Comparison of ENCODE assay signal across 1 cellular context in genomic region chr1:109918077-109918606, GRCh38.
TF ChIP-seq lines count a peak whose summit lies in the region.

No MANE protein-coding gene starts in this region.

TF ChIP-seq in K562, 482 proteins besides CTCF, POLR2A, EP300 and RAD21 (continued from another document and continues in another):
- TF ChIP-seq CUX1 (CRISPR knock-in tag; IDR thresholded peaks at IDR 0.05) (0 out of 2 replicates have a peak, but pooled peaks have one; percentile 64), ZBTB40 (IDR thresholded peaks at IDR 0.05) (peak; percentile 53), ZBTB40 (CRISPR knock-in tag; IDR thresholded peaks at IDR 0.05) (no peak), ZNF764 (CRISPR knock-in tag; IDR thresholded peaks at IDR 0.05; ENCODE audit: low read depth) (no peak), ETS2 (tag; IDR thresholded peaks at IDR 0.05; ENCODE audit: borderline replicate concordance, poor library complexity, severe bottlenecking) (no peak), KAT8 (IDR thresholded peaks at IDR 0.05; ENCODE audit: low read depth) (no peak), ZSCAN29 (IDR thresholded peaks at IDR 0.05) (no peak), RFX1 (IDR thresholded peaks at IDR 0.05) (no peak; the same call in 1 of the 2 replicates), FOXO4 (CRISPR knock-in tag; IDR thresholded peaks at IDR 0.05) (no peak), DMBX1 (CRISPR knock-in tag; IDR thresholded peaks at IDR 0.05; ENCODE audit: borderline replicate concordance) (peak; percentile 80), ZC3H4 (CRISPR knock-in tag; IDR thresholded peaks at IDR 0.05; ENCODE audit: borderline replicate concordance) (no peak), HNRNPLL (IDR thresholded peaks at IDR 0.05; ENCODE audit: low read depth, low read length, poor library complexity, severe bottlenecking) (no peak), JUNB (CRISPR knock-in tag; conservative IDR thresholded peaks at IDR 0.05) (no peak), CBFB (CRISPR knock-in tag; IDR thresholded peaks at IDR 0.05) (no peak), RFX7 (CRISPR knock-in tag; IDR thresholded peaks at IDR 0.05) (no peak), RBM14 (IDR thresholded peaks at IDR 0.05; ENCODE audit: borderline replicate concordance, insufficient read depth, low read depth, low read length) (no peak), HEY1 (CRISPR knock-in tag; IDR thresholded peaks at IDR 0.05; ENCODE audit: borderline replicate concordance) (no peak), ZNF586 (CRISPR knock-in tag; conservative IDR thresholded peaks at IDR 0.05) (no peak), ARID4B (CRISPR knock-in tag; IDR thresholded peaks at IDR 0.05) (no peak), ZNF445 (CRISPR knock-in tag; IDR thresholded peaks at IDR 0.05; ENCODE audit: low read depth) (no peak), NCOA4 (IDR thresholded peaks at IDR 0.05; ENCODE audit: partially characterized antibody) (no peak), BCLAF1 (IDR thresholded peaks at IDR 0.05; ENCODE audit: borderline replicate concordance in 1 of 2, control insufficient read depth in 1 of 2, low read depth in 2 of 2, low read length in 1 of 2) (0 out of 4 replicates have a peak, but pooled peaks of 1 of the 2 experiments have one; percentile 27), ZNF121 (CRISPR knock-in tag; conservative IDR thresholded peaks at IDR 0.05) (no peak), ZNF274 (IDR thresholded peaks at IDR 0.05; ENCODE audit: borderline replicate concordance, low read depth, low read length) (no peak), ZBED1 (IDR thresholded peaks at IDR 0.05) (no peak), CEBPG (CRISPR knock-in tag; IDR thresholded peaks at IDR 0.05) (peak; percentile 31; the same call in 1 of the 2 replicates), CEBPG (tag; conservative IDR thresholded peaks at IDR 0.05 in 1 of 2, IDR thresholded peaks at IDR 0.05 in 1 of 2) (no peak), KDM1A (IDR thresholded peaks at IDR 0.05) (peak; percentile 96 to 97), ZBTB2 (IDR thresholded peaks at IDR 0.05) (peak; percentile 91), CGGBP1 (CRISPR knock-in tag; IDR thresholded peaks at IDR 0.05) (no peak)
